8 cellular contexts compared by ENCODE assay signal in genomic region chr3:150409527-150410310, GRCh38. TPM values are rescaled to one million over a fixed set of nuclear protein-coding genes. Genes with fewer than 3 reads are reported as not detected.
DNase-seq lines count a peak whose midpoint lies in the region; ATAC-seq and TF ChIP-seq lines count a peak whose summit lies in the region.

No MANE protein-coding gene starts in this region.

- peak overlapping the region; percentile 46 for H3K4me2 ChIP-seq in mesenchymal stem cell (ENCODE audit: low read length, poor library complexity, severe bottlenecking)

- no peaks in the 10 kb centered on the region for H3K27me3 ChIP-seq in effector memory CD4-positive, alpha-beta T cell (replicated peaks; ENCODE audit: control insufficient read depth, insufficient read depth, low read length, poor library complexity, severe bottlenecking)
- no peaks in the 10 kb centered on the region for H3K27me3 ChIP-seq in mesenchymal stem cell (ENCODE audit: control insufficient read depth in 1 of 2, insufficient read depth in 1 of 2, low read length in 2 of 2)

- peak overlapping the region; percentile 99 for H3K27ac Mint-ChIP-seq in activated CD8-positive, alpha-beta T cell treated with anti-CD3 and anti-CD28 coated beads for 36 hours

- peaks cover 37% of the 10 kb centered on the region for H3K36me3 Mint-ChIP-seq in activated CD8-positive, alpha-beta T cell treated with anti-CD3 and anti-CD28 coated beads for 36 hours (ENCODE audit: low read depth)

- intact Hi-C loops in activated CD8-positive, alpha-beta T cell treated with anti-CD3 and anti-CD28 coated beads for 36 hours (cut with micrococcal nuclease): loop anchor here (2.0 to 10.0 kb wide), 2 partner anchors 193 to 455 kb away; partner anchors contain the start of gene SELENOT

- peak overlapping the region in 1 of 2 experiments; percentile 99 for H3K23ac ChIP-seq in mesenchymal stem cell (ENCODE audit: low read length in 2 of 2)

- H3K27me3 Mint-ChIP-seq in activated CD8-positive, alpha-beta T cell treated with anti-CD3 and anti-CD28 coated beads for 36 hours: no peaks in the 10 kb centered on the region

- CTCF ChIA-PET in activated CD8-positive, alpha-beta T cell treated with anti-CD3 and anti-CD28 coated beads for 36 hours (lab: Charles Lee): interaction anchor here (0.6 to 3.3 kb wide), 10 partner anchors 8 to 139 kb away, joined by 3 to 20 read pairs (median 4); no protein-coding TSS in a partner anchor

- H3K14ac ChIP-seq in mesenchymal stem cell (ENCODE audit: low read length in 2 of 2): peak overlapping the region; percentile 89 to 98

- no peak overlapping the region for H2BK15ac ChIP-seq in mesenchymal stem cell (ENCODE audit: low read depth, poor library complexity, severe bottlenecking)

- H3K4me3 Mint-ChIP-seq in activated CD8-positive, alpha-beta T cell treated with anti-CD3 and anti-CD28 coated beads for 36 hours: peak overlapping the region; percentile 84

- H3K18ac ChIP-seq in mesenchymal stem cell (ENCODE audit: low read depth in 1 of 2, low read length in 2 of 2): peak overlapping the region; percentile 85 to 98

- peaks cover 4% of the 10 kb centered on the region for H3K36me3 ChIP-seq in effector memory CD4-positive, alpha-beta T cell (ENCODE audit: control insufficient read depth, insufficient read depth, low read length)
- peaks cover 10 to 15% of the 10 kb centered on the region in 2 experiments for H3K36me3 ChIP-seq in mesenchymal stem cell (ENCODE audit: control insufficient read depth in 1 of 2, insufficient read depth in 2 of 2, low read depth in 1 of 2, low read length in 2 of 2)

- H3K9ac ChIP-seq in mesenchymal stem cell (ENCODE audit: low read length): peak overlapping the region; percentile 100

- H3K4me1 Mint-ChIP-seq in activated CD8-positive, alpha-beta T cell treated with anti-CD3 and anti-CD28 coated beads for 36 hours (ENCODE audit: low read depth): peaks cover 32% of the 10 kb centered on the region

- peak overlapping the region; percentile 87 for H3K4me3 ChIP-seq in effector memory CD4-positive, alpha-beta T cell (ENCODE audit: insufficient read depth, low read depth, low read length, poor library complexity, severe bottlenecking)
- peak overlapping the region; percentile 96 to 99 for H3K4me3 ChIP-seq in mesenchymal stem cell (ENCODE audit: insufficient read depth in 1 of 2, low read depth in 1 of 2, low read length in 2 of 2)

- peaks cover 5% of the 10 kb centered on the region for H3K4me1 ChIP-seq in effector memory CD4-positive, alpha-beta T cell (ENCODE audit: control insufficient read depth, insufficient read depth, low read length, poor library complexity, severe bottlenecking)
- H3K4me1 ChIP-seq in mesenchymal stem cell (ENCODE audit: control insufficient read depth, insufficient read depth, low read depth, low read length): no peaks in the 10 kb centered on the region

- H3K79me1 ChIP-seq in mesenchymal stem cell (replicated peaks; ENCODE audit: low read length, poor library complexity, severe bottlenecking): peaks cover 2% of the 10 kb centered on the region

- H2BK120ac ChIP-seq in mesenchymal stem cell (ENCODE audit: low read depth, low read length): no peak overlapping the region

- DNase-seq in A172 (ENCODE audit: low spot score): peak; percentile 41
- DNase-seq in GM13977 (ENCODE audit: low spot score): peak; percentile 78
- DNase-seq in NCI-H446 treated with DMSO at 0.1 percent for 48 hours (lab: John Stamatoyannopoulos, UW): peak; percentile 52
- peak; percentile 80 for DNase-seq in activated CD8-positive, alpha-beta T cell treated with anti-CD3 and anti-CD28 coated beads for 36 hours
- peak; percentile 53 to 64 (median 54) for DNase-seq in effector memory CD4-positive, alpha-beta T cell
- peak; percentile 85 for DNase-seq in mesenchymal stem cell
- DNase-seq in stimulated activated CD8-positive, alpha-beta memory T cell treated with anti-CD3 and anti-CD28 coated beads, Interleukin-2, amount 100 ng/mL, for 1 hour (ENCODE audit: low read depth in 2 of 2): peak; percentile 39 to 50

- H2BK5ac ChIP-seq in mesenchymal stem cell (ENCODE audit: low read depth, low read length, poor library complexity, severe bottlenecking): peak overlapping the region; percentile 98

- H3K27ac ChIP-seq in effector memory CD4-positive, alpha-beta T cell (ENCODE audit: insufficient read depth, low read length, poor library complexity, severe bottlenecking): peak overlapping the region; percentile 94
- peak overlapping the region; percentile 95 for H3K27ac ChIP-seq in mesenchymal stem cell (ENCODE audit: low read length, poor library complexity, severe bottlenecking)

- in situ Hi-C loops in GM13977 (cut with MboI; ENCODE audit: low pct_unique_long_range_greater_than_20kb, low sequenced_read_pairs, unreplicated experiment): no loop called here

- H4K91ac ChIP-seq in mesenchymal stem cell (ENCODE audit: low read length): peak overlapping the region; percentile 95

- no peaks in the 10 kb centered on the region for H3K9me3 ChIP-seq in effector memory CD4-positive, alpha-beta T cell (ENCODE audit: control insufficient read depth, low read length)
- H3K9me3 ChIP-seq in mesenchymal stem cell (ENCODE audit: control insufficient read depth, low read length): no peaks in the 10 kb centered on the region

- H2AK5ac ChIP-seq in mesenchymal stem cell (ENCODE audit: low read length, severe bottlenecking): no peak overlapping the region

- peak; percentile 67 for TF ChIP-seq CTCF in GM13977 (IDR thresholded peaks at IDR 0.05; ENCODE audit: extremely low read depth, insufficient read depth, missing control alignments)
- peak; percentile 40 for TF ChIP-seq CTCF in activated CD8-positive, alpha-beta T cell treated with anti-CD3 and anti-CD28 coated beads for 36 hours (IDR thresholded peaks at IDR 0.05)

- POLR2A ChIA-PET in activated CD8-positive, alpha-beta T cell treated with anti-CD3 and anti-CD28 coated beads for 36 hours (lab: Charles Lee): interaction anchor here (0.5 to 4.2 kb wide), 18 partner anchors 10 to 374 kb away, joined by 3 to 23 read pairs (median 4); partner anchors contain the start of genes EIF2A, SERP1 and SIAH2

- no peaks in the 10 kb centered on the region for H3K9me3 Mint-ChIP-seq in activated CD8-positive, alpha-beta T cell treated with anti-CD3 and anti-CD28 coated beads for 36 hours

- H2AFZ ChIP-seq in mesenchymal stem cell (ENCODE audit: low read depth, low read length): no peak overlapping the region

- H3K4ac ChIP-seq in mesenchymal stem cell (ENCODE audit: low read depth in 1 of 2, low read length in 2 of 2): peak overlapping the region; percentile 84 to 97

- H4K8ac ChIP-seq in mesenchymal stem cell (ENCODE audit: low read length): no peak overlapping the region

- peak; percentile 29 for ATAC-seq in HG02981 (IDR thresholded peaks at IDR 0.05; ENCODE audit: unreplicated experiment)
- ATAC-seq in activated CD8-positive, alpha-beta T cell treated with anti-CD3 and anti-CD28 coated beads for 36 hours: peak; percentile 22

- peak overlapping the region in 1 of 2 experiments; percentile 83 for H2BK12ac ChIP-seq in mesenchymal stem cell (ENCODE audit: low read length in 2 of 2)

- WGBS in mesenchymal stem cell: under 1% methylated on average over 65 of the region's 71 CpGs

RNA-seq across cellular contexts. Expression of gene TSC22D2, which starts 1.6 kb away (rescaled TPM):
- 8.8 and 12.9 TPM in 2 replicates for total RNA-seq in A172 (2014; rRNA removed; shearing (Covaris generic))
- 10 to 100 TPM; 12.3 to 16.7 TPM for total RNA-seq in activated CD8-positive, alpha-beta T cell treated with anti-CD3 and anti-CD28 coated beads for 36 hours
- polyA plus RNA-seq in mesenchymal stem cell (2013, experiment 1 of 2): 29.1 TPM
- polyA plus RNA-seq in mesenchymal stem cell (2013, experiment 2 of 2): 29.3 TPM

Comparison
In these comparisons a context has a peak if more than half of its experiments do, and no peak if none do; other contexts are left out.
1. Peak in every context shown above with its lines: DNase-seq, ATAC-seq, H3K4me3 ChIP-seq and H3K27ac ChIP-seq.